In the genomic region with DNA sequence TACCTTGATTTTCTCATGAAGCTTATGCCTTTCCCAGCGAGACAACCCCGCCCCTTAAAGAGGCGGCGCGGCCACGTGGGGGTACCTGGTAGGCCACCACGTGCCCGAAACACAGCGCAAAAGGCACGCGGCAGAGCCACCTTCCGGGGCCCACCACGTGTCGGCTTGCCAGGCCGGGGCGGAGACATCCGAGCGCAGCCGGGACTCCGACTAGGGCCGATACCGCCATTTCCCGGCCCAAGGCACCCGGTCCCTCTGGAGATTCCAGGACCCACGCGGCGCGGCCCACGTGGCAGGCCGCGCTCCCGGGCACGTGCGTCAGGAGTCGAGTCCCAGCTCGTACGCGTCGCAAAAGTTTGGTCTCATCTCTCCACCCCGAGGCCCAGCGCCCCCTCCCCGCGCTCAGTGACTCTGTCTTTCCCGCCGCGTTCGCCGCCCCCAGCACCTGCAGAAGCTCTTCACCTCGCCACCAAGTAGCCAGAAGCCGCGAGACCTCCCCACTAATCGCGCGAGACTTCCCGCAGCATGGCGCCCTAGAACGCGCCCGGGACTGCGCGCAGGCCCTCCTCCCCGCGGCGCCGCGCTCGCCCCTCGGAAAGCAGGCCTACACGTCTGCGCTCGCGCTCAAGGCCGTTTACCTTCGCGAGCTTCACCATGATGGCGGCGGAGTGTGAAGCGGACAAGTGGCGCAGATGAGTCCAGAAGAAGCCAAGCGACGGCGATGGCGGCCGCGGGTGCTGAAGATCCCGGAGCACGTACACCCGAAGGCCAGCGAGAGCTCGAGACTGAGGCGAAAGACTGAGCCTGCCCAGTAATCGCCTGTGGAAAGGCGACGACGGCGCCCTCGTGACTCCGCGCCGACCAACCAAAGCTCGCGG, we compare ENCODE assay signal across 1 cellular context.
TF ChIP-seq lines count a peak whose summit lies in the region.

A gene with protein sequence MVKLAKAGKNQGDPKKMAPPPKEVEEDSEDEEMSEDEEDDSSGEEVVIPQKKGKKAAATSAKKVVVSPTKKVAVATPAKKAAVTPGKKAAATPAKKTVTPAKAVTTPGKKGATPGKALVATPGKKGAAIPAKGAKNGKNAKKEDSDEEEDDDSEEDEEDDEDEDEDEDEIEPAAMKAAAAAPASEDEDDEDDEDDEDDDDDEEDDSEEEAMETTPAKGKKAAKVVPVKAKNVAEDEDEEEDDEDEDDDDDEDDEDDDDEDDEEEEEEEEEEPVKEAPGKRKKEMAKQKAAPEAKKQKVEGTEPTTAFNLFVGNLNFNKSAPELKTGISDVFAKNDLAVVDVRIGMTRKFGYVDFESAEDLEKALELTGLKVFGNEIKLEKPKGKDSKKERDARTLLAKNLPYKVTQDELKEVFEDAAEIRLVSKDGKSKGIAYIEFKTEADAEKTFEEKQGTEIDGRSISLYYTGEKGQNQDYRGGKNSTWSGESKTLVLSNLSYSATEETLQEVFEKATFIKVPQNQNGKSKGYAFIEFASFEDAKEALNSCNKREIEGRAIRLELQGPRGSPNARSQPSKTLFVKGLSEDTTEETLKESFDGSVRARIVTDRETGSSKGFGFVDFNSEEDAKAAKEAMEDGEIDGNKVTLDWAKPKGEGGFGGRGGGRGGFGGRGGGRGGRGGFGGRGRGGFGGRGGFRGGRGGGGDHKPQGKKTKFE (minus strand): TSS at position 787 of the 878 bp plus-strand sequence. CDS start 131 bp downstream, at position 656.

TF ChIP-seq in K562, 482 proteins besides CTCF, POLR2A, EP300 and RAD21 (continued from another document):
- TF ChIP-seq, protein P1, sequence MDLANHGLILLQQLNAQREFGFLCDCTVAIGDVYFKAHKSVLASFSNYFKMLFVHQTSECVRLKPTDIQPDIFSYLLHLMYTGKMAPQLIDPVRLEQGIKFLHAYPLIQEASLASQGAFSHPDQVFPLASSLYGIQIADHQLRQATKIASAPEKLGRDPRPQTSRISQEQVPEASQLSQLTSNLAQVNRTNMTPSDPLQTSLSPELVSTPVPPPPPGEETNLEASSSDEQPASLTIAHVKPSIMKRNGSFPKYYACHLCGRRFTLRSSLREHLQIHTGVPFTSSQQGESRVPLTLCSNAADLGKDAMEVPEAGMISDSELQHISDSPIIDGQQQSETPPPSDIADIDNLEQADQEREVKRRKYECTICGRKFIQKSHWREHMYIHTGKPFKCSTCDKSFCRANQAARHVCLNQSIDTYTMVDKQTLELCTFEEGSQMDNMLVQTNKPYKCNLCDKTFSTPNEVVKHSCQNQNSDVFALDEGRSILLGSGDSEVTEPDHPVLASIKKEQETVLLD (IDR thresholded peaks at IDR 0.05), result no peak
- TF ChIP-seq PTTG1 (tag; IDR thresholded peaks at IDR 0.05; ENCODE audit: low read depth) (no peak), ZFP1 (CRISPR knock-in tag; IDR thresholded peaks at IDR 0.05) (no peak)
